ENCODE assay signal across 8 cellular contexts in the genomic region with DNA sequence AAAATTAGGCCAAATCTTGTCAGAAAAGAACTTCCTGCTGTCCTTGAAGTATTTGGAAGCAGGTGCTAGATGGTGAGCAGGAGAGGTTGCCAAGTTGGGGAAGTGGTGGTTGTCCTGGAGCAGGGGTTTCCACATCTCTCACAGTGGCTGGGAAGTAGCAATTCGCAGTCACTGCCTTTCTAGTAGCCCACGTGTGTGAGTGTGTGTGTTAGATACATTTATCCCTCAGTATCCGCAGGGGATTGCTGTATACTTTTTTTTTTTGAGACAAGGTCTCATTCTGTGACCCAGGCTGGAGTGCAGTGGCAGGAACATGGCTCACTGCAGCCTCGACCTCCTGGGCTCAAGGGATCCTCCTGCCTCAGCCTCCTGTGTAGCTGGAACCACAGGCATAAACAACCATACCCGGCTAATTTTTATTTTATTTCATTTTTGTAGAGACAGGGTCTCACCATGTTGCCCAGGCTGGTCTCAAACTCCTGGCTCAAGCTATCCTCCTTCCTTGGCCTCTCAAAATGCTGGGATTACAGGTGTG.
DNase-seq lines count a peak whose midpoint lies in the region; ATAC-seq and TF ChIP-seq lines count a peak whose summit lies in the region.

No MANE protein-coding gene starts in this region.

- in situ Hi-C loops in astrocyte of the cerebellum (cut with HindIII; ENCODE audit: low sequenced_read_pairs): no loop called here

- H3K4me3 Mint-ChIP-seq in activated T-cell treated with anti-CD3 and anti-CD28 coated beads, Interleukin-2, amount 50 U/mL, for 24 hours: peak overlapping the region; percentile 94
- peak overlapping the region; percentile 88 for H3K4me3 Mint-ChIP-seq in stimulated activated effector memory CD8-positive, alpha-beta T cell treated with anti-CD3 and anti-CD28 coated beads, Interleukin-12 subunit alpha, Interleukin-12 subunit beta, amount 100 ng/mL, for 72 hours

- H3K36me3 Mint-ChIP-seq in activated T-cell treated with anti-CD3 and anti-CD28 coated beads, Interleukin-2, amount 50 U/mL, for 24 hours (ENCODE audit: low read depth): peaks cover 42% of the 10 kb centered on the region
- H3K36me3 Mint-ChIP-seq in stimulated activated effector memory CD8-positive, alpha-beta T cell treated with anti-CD3 and anti-CD28 coated beads, Interleukin-12 subunit alpha, Interleukin-12 subunit beta, amount 100 ng/mL, for 72 hours: peaks cover 18% of the 10 kb centered on the region

- no peaks in the 10 kb centered on the region for H3K27me3 Mint-ChIP-seq in activated T-cell treated with anti-CD3 and anti-CD28 coated beads, Interleukin-2, amount 50 U/mL, for 24 hours

- H3K4me3 ChIP-seq in astrocyte of the cerebellum (ENCODE audit: low read depth, low read length): peak overlapping the region; percentile 98

- peak overlapping the region; percentile 96 for H3K27ac Mint-ChIP-seq in activated T-cell treated with anti-CD3 and anti-CD28 coated beads, Interleukin-2, amount 50 U/mL, for 24 hours
- H3K27ac Mint-ChIP-seq in stimulated activated effector memory CD8-positive, alpha-beta T cell treated with anti-CD3 and anti-CD28 coated beads, Interleukin-12 subunit alpha, Interleukin-12 subunit beta, amount 100 ng/mL, for 72 hours: peak overlapping the region; percentile 98

- no peak for TF ChIP-seq CTCF in astrocyte of the cerebellum (IDR thresholded peaks at IDR 0.05; ENCODE audit: low read depth, low read length, missing control alignments)

- peak; percentile 1 for ATAC-seq in stimulated activated effector memory CD8-positive, alpha-beta T cell treated with anti-CD3 and anti-CD28 coated beads, Interleukin-12 subunit alpha, Interleukin-12 subunit beta, amount 100 ng/mL, for 72 hours
- no peak for ATAC-seq in GM18909 (IDR thresholded peaks at IDR 0.05; ENCODE audit: poor library complexity, unreplicated experiment)

- DNase-seq in activated T-cell treated with anti-CD3 and anti-CD28 coated beads, Interleukin-2, amount 50 U/mL, for 24 hours: peak; percentile 49
- DNase-seq in activated T-cell treated with anti-CD3 and anti-CD28 coated beads, Interleukin-2, amount 50 U/mL, for 1 hour: no peak
- DNase-seq in NCI-H2196 (lab: John Stamatoyannopoulos, UW; ENCODE audit: unreplicated experiment) (peak; percentile 3), astrocyte of the cerebellum (ENCODE audit: low read depth) (no peak), iPS-NIHi7 (ENCODE audit: extremely low spot score) (peak; percentile 35), NCI-H128 (lab: John Stamatoyannopoulos, UW; ENCODE audit: unreplicated experiment) (no peak)
- peak in 1 of 2 donors; percentile 54 for DNase-seq in stimulated activated effector memory CD8-positive, alpha-beta T cell treated with anti-CD3 and anti-CD28 coated beads, Interleukin-12 subunit alpha, Interleukin-12 subunit beta, amount 100 ng/mL, for 72 hours (ENCODE audit: low spot score in 2 of 2)

- H3K9me3 Mint-ChIP-seq in activated T-cell treated with anti-CD3 and anti-CD28 coated beads, Interleukin-2, amount 50 U/mL, for 24 hours: no peaks in the 10 kb centered on the region
- no peaks in the 10 kb centered on the region for H3K9me3 Mint-ChIP-seq in stimulated activated effector memory CD8-positive, alpha-beta T cell treated with anti-CD3 and anti-CD28 coated beads, Interleukin-12 subunit alpha, Interleukin-12 subunit beta, amount 100 ng/mL, for 72 hours

- H3K4me1 Mint-ChIP-seq in activated T-cell treated with anti-CD3 and anti-CD28 coated beads, Interleukin-2, amount 50 U/mL, for 24 hours (ENCODE audit: low read depth): peaks cover 21% of the 10 kb centered on the region
- H3K4me1 Mint-ChIP-seq in stimulated activated effector memory CD8-positive, alpha-beta T cell treated with anti-CD3 and anti-CD28 coated beads, Interleukin-12 subunit alpha, Interleukin-12 subunit beta, amount 100 ng/mL, for 72 hours: peaks cover 30% of the 10 kb centered on the region

Comparison
In these comparisons a context has a peak if more than half of its experiments do, and no peak if none do; other contexts are left out.
1. DNase-seq: peak in activated T-cell treated with anti-CD3 and anti-CD28 coated beads, Interleukin-2, amount 50 U/mL, for 24 hours (single experiment), NCI-H2196 (single experiment) and iPS-NIHi7 (single experiment); none in activated T-cell treated with anti-CD3 and anti-CD28 coated beads, Interleukin-2, amount 50 U/mL, for 1 hour (single experiment), astrocyte of the cerebellum (single experiment) and NCI-H128 (single experiment).